In genomic region chr16:84791088-84791487, GRCh38 we compare ENCODE assay signal across 1 cellular context.
TF ChIP-seq lines count a peak whose summit lies in the region.

No MANE protein-coding gene starts in this region.

TF ChIP-seq in K562, 482 proteins besides CTCF, POLR2A, EP300 and RAD21 (continued from another document):
- no peak for TF ChIP-seq PATZ1 (CRISPR knock-in tag; IDR thresholded peaks at IDR 0.05; ENCODE audit: borderline replicate concordance)
- no peak for TF ChIP-seq ZNF407 (IDR thresholded peaks at IDR 0.05; ENCODE audit: low read depth)
- TF ChIP-seq RBFOX2 (IDR thresholded peaks at IDR 0.05; ENCODE audit: low read depth, low read length), result no peak
